9 cellular contexts compared by ENCODE assay signal in genomic region chr7:15686209-15686956, GRCh38. TPM values are rescaled to one million over a fixed set of nuclear protein-coding genes. Genes with fewer than 3 reads are reported as not detected.
DNase-seq lines count a peak whose midpoint lies in the region; ATAC-seq, FAIRE-seq and TF ChIP-seq lines count a peak whose summit lies in the region.
"Had no signal": no experiment of that assay in that cellular context is flagged by ENCODE, and none has a peak within 500 bp of the region (broad histone marks: within the 10 kb centered on the region; RNA-seq: fewer than 3 reads in every experiment).

Gene MEOX2, minus strand, starts transcription at chr7:15686683. Its CDS starts 281 bp downstream, at chr7:15686402.

- no peaks in the 10 kb centered on the region for H3K36me3 ChIP-seq in H7 (replicated peaks; ENCODE audit: control insufficient read depth, insufficient read depth, low read length)
- no peaks in the 10 kb centered on the region for H3K36me3 ChIP-seq in GM12878 (ENCODE audit: control insufficient read depth in 2 of 2, insufficient read depth in 2 of 2, low read length in 1 of 2)
- H3K36me3 ChIP-seq in skeletal muscle satellite cell (ENCODE audit: insufficient read depth, low read length) = no peaks in the 10 kb centered on the region

- no peak within 1 kb of the TSS for H3K27ac ChIP-seq in GM12878 (ENCODE audit: control insufficient read depth, insufficient read depth)

- POLR2A ChIA-PET in GM12878 (lab: Charles Lee) = interaction anchor here (0.6 kb wide), 1 partner anchor 27 kb away, joined by 3 read pairs; no protein-coding TSS in a partner anchor

- 40% methylated on average over 36 of the region's 36 CpGs for WGBS in GM12878 (ENCODE audit: insufficient coverage, insufficient replicate concordance, low lambda C conversion rate, missing lambda C conversion rate)

- intact Hi-C loops in GM12878 (cut with micrococcal nuclease; ENCODE audit: unreplicated experiment) = no loop called here

- TF ChIP-seq RAD21 in GM12878 (IDR thresholded peaks at IDR 0.05; ENCODE audit: insufficient read depth, low read depth, low read length) = no peak

- in situ Hi-C loops in GM12878 (cut with MboI) = no loop called here

- H3K9me3 ChIP-seq in GM12878 (replicated peaks; ENCODE audit: control insufficient read depth, insufficient read depth, low read length) (no peaks in the 10 kb centered on the region), iPS-18c (ENCODE audit: control insufficient read depth, insufficient read depth, low read length) (no peaks in the 10 kb centered on the region), skeletal muscle satellite cell (replicated peaks; ENCODE audit: low read length) (no peaks in the 10 kb centered on the region)

- H3K9ac ChIP-seq in GM12878 (ENCODE audit: control insufficient read depth, insufficient read depth, low read length) (no peak within 1 kb of the TSS), skeletal muscle satellite cell (ENCODE audit: low read depth, low read length) (peak within 1 kb of the TSS; percentile 50)

- H3K4me1 ChIP-seq in GM12878 (ENCODE audit: control insufficient read depth, insufficient read depth, low read length) = no peaks in the 10 kb centered on the region
- H3K4me1 ChIP-seq in skeletal muscle satellite cell (ENCODE audit: control insufficient read depth, insufficient read depth, low read length) = peaks cover 22% of the 10 kb centered on the region

- no peak within 1 kb of the TSS for H2AFZ ChIP-seq in GM12878 (ENCODE audit: control insufficient read depth, low read depth, low read length)

- CTCF ChIA-PET in GM12878 (lab: Yijun Ruan, JAX) = no interaction called here

- ATAC-seq in GM12878 (peak; percentile 52), HG03521 (IDR thresholded peaks at IDR 0.05; ENCODE audit: unreplicated experiment) (no peak)

- no TSS peak for BruUV-seq in GM12878 (replicated peaks; lab: Mats Ljungman, UMichigan)

- no peak for TF ChIP-seq CTCF in GM12878 (IDR thresholded peaks at IDR 0.05 in 2 of 3, conservative IDR thresholded peaks at IDR 0.05 in 1 of 3; ENCODE audit: control insufficient read depth in 2 of 3, extremely low read depth in 1 of 3, insufficient read depth in 1 of 3, low read depth in 3 of 3, low read length in 3 of 3)

- H3K4me3 ChIP-seq in H7 (ENCODE audit: insufficient read depth, low read depth, low read length) = peak within 1 kb of the TSS; percentile 29
- no peak within 1 kb of the TSS for H3K4me3 ChIP-seq in GM12878
- H3K4me3 ChIP-seq in iPS-18c (ENCODE audit: insufficient read depth, low read depth, low read length) = peak within 1 kb of the TSS; percentile 50
- peak within 1 kb of the TSS; percentile 76 for H3K4me3 ChIP-seq in skeletal muscle satellite cell (ENCODE audit: low read length)

- H3K79me2 ChIP-seq in GM12878 (ENCODE audit: control insufficient read depth, insufficient read depth, low read length) = no peaks in the 10 kb centered on the region

- TF ChIP-seq POLR2A in GM12878 (IDR thresholded peaks at IDR 0.05; ENCODE audit: low read depth, low read length) = no peak

- RAD21 ChIA-PET in GM12878 (lab: Charles Lee; ENCODE audit: unreplicated experiment) = no interaction called here

- peak; percentile 46 for DNase-seq in H7
- no peak for DNase-seq in GM12878 (ENCODE audit: low read depth, low spot score)
- DNase-seq in activated CD4-positive, CD25-positive, alpha-beta regulatory T cell (lab: John Stamatoyannopoulos, UW) = no peak
- DNase-seq in COLO829 (ENCODE audit: low spot score) = no peak
- no peak for DNase-seq in DMS153 treated with DMSO at 0.1 percent for 48 hours (lab: John Stamatoyannopoulos, UW; ENCODE audit: unreplicated experiment)

- H3K4me2 ChIP-seq in GM12878 (ENCODE audit: control insufficient read depth, insufficient read depth) (no peak within 1 kb of the TSS), skeletal muscle satellite cell (ENCODE audit: low read length) (peak within 1 kb of the TSS; percentile 96)

- SMC1A ChIA-PET in GM12878 (lab: Charles Lee; ENCODE audit: uncharacterized antibody, unreplicated experiment) = no interaction called here

- H3K27me3 ChIP-seq in H7 (ENCODE audit: control insufficient read depth, insufficient read depth, low read length) (peaks cover 58% of the 10 kb centered on the region), GM12878 (replicated peaks in 1 of 2; ENCODE audit: control insufficient read depth in 2 of 2, insufficient read depth in 2 of 2, low read length in 1 of 2) (peaks cover 0 to 2% of the 10 kb centered on the region in 2 experiments; a peak in 2 of 4 replicates), skeletal muscle satellite cell (ENCODE audit: control insufficient read depth, insufficient read depth, low read length) (peaks cover 39% of the 10 kb centered on the region)

- no peak for TF ChIP-seq EP300 in GM12878 (IDR thresholded peaks at IDR 0.05; ENCODE audit: borderline replicate concordance in 1 of 2, control insufficient read depth in 1 of 2, low read depth in 2 of 2, low read length in 2 of 2)

- H4K20me1 ChIP-seq in GM12878 (ENCODE audit: control insufficient read depth, insufficient read depth) = no peaks in the 10 kb centered on the region

- no peak for FAIRE-seq in GM12878 (lab: Jason Lieb, UNC)

TF ChIP-seq in GM12878, 131 proteins besides CTCF, POLR2A, EP300 and RAD21 (continues in another document):
- no peak for TF ChIP-seq ZBED1 (IDR thresholded peaks at IDR 0.05; ENCODE audit: borderline replicate concordance)
- TF ChIP-seq STAT1 (conservative IDR thresholded peaks at IDR 0.05) = no peak
- TF ChIP-seq ETV6 (conservative IDR thresholded peaks at IDR 0.05 in 1 of 2, IDR thresholded peaks at IDR 0.05 in 1 of 2; ENCODE audit: borderline replicate concordance in 1 of 2, low read depth in 1 of 2) = no peak
- TF ChIP-seq ZBTB40 (IDR thresholded peaks at IDR 0.05; ENCODE audit: borderline replicate concordance) = no peak
- TF ChIP-seq NBN (IDR thresholded peaks at IDR 0.05) = no peak
- TF ChIP-seq POU2F2 (IDR thresholded peaks at IDR 0.05; ENCODE audit: borderline replicate concordance, low read depth, low read length) = no peak
- TF ChIP-seq YBX1 (IDR thresholded peaks at IDR 0.05) = no peak
- TF ChIP-seq ATF2 (IDR thresholded peaks at IDR 0.05; ENCODE audit: low read length) = no peak
- no peak for TF ChIP-seq RUNX3 (IDR thresholded peaks at IDR 0.05; ENCODE audit: low read length)
- no peak for TF ChIP-seq RBBP5 (conservative IDR thresholded peaks at IDR 0.05)
- TF ChIP-seq ZSCAN29 (IDR thresholded peaks at IDR 0.05) = no peak
- no peak for TF ChIP-seq EZH2 (IDR thresholded peaks at IDR 0.05; ENCODE audit: borderline replicate concordance, control insufficient read depth, low read depth, low read length)

RNA-seq across cellular contexts. Expression of gene MEOX2, which starts in this region (rescaled TPM):
- not detected in 2 replicates for total RNA-seq in H7 (2014; rRNA removed; shearing (Covaris generic))
- not detected in 2 replicates for total RNA-seq in GM12878 (2013; cell fraction: nucleolus; rRNA removed)
- total RNA-seq in GM12878 (2014; rRNA removed) (not detected in 2 replicates), GM12878 (2014; rRNA removed; fragmentation: Illumina TruSeq; extraction: Trizol) (not detected in 2 replicates), GM12878 (2021) (not detected in 2 replicates)
- polyA plus RNA-seq in GM12878 (2011; ENCODE audit: low read depth) = not detected
- polyA plus RNA-seq in GM12878 (2011; rRNA removed) (not detected in 2 replicates), GM12878 (2014; fragmentation: Illumina TruSeq; extraction: Trizol) (not detected in 2 replicates), GM12878 (2014; fragmentation: Nextera tagmentation; extraction: Ambion mirVana) (not detected), GM12878 (2014; rRNA removed) (not detected in 2 replicates), GM12878 (2016; fragmentation: Nextera tagmentation; extraction: Ambion mirVana) (not detected)
- polyA plus RNA-seq in GM12878 (2011; cell fraction: cytosol; rRNA removed) = not detected in 2 replicates
- polyA plus RNA-seq in GM12878 (2011; cell fraction: nucleus; rRNA removed) = not detected in 2 replicates
- polyA plus RNA-seq in GM12878 (2012) = not detected in 2 replicates
- not detected in 2 replicates for polyA minus RNA-seq in GM12878 (2011; rRNA and poly(A)+ RNA removed)
- polyA minus RNA-seq in GM12878 (2011; cell fraction: cytosol; rRNA and poly(A)+ RNA removed) = not detected in 2 replicates
- not detected in 2 replicates for polyA minus RNA-seq in GM12878 (2011; cell fraction: nucleus; rRNA and poly(A)+ RNA removed)
- total RNA-seq in skeletal muscle satellite cell (2012; rRNA removed) = 8.1 and 25.1 TPM in 2 replicates
- total RNA-seq: T-helper 2 cell treated with Interferon-gamma antibody and Interleukin-4, amounts not matched to agents 100 ng/mL and 5 ng/mL, for 36 hours had no signal

Comparison
In these comparisons a context has a peak if more than half of its experiments do, and no peak if none do; other contexts are left out.
1. Peak in DNase-seq and H3K4me3 ChIP-seq in H7; RNA of the gene not detected or under 1 TPM.
2. Peak in ATAC-seq in GM12878; RNA of the gene not detected or under 1 TPM.